In the genomic region with DNA sequence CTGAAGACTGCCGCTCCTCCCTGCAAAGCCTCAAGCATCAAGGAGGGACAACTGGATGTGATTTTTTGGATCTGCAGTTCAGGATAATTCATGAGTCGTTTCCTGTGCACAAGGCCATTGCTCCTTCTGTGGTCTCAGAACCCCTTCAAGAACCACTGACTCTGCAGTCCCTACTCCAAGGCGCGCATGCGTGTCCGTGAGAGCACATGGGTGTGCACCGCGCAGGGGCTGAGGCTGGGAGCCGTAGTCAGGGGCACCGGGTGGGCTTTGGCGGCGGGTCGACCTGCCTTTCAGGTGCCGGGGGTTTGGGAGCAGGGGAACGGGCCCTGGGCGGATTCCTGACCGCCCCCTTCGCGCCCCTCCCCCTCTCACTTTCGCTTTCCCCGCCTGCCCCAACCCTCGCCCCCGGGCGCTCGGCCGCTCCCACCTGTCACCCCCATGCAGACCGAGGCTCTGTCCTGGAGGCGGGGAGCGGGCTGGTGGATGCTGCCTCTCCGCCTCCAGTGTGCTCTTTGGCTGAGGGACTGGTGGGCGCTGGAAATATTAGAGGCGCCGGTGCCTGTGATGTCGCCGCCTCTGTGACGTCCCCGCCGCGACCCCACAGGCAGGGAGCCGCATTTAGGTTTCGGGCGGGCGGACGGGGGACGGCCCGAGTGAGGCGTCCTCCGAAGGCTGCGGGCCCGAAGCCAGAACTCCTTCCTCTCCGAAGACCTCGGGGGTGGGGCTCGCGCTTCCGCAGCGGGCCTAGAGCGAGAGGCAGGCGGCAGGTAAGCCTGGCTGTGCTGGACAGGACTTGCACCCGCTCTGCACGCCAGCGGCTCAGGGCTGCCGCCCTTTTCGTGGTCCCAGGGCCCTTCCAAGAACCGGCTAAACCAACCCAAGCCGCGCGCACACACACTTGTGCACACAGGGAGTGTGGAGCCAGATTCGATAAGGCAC, we compare ENCODE assay signal across 1 cellular context.
TF ChIP-seq lines count a peak whose summit lies in the region.

A gene with protein sequence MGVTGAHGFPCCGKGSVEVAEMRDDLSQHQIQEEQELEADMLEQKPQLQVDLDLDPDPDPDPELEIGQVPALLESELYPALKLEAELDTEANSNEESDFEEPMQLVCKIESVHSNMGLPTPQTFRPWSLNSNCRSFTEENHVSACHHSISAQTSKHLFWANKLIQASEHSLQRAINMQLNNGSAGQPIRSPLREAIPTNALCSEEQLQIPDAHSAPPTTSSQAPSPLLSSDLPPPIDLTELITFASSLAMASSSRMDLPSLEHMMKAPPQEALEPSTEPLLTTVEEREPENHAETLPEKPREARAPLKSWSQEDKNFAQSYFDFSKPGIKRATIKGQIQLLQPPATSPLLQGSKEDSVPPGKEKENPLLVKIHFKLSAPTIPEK (minus strand): TSS at position 518 of the 939 bp plus-strand sequence. CDS start 78 bp downstream, at position 440.

TF ChIP-seq in K562, 482 proteins besides CTCF, POLR2A, EP300 and RAD21 (continued from another document and continues in another):
- TF ChIP-seq, protein P1, sequence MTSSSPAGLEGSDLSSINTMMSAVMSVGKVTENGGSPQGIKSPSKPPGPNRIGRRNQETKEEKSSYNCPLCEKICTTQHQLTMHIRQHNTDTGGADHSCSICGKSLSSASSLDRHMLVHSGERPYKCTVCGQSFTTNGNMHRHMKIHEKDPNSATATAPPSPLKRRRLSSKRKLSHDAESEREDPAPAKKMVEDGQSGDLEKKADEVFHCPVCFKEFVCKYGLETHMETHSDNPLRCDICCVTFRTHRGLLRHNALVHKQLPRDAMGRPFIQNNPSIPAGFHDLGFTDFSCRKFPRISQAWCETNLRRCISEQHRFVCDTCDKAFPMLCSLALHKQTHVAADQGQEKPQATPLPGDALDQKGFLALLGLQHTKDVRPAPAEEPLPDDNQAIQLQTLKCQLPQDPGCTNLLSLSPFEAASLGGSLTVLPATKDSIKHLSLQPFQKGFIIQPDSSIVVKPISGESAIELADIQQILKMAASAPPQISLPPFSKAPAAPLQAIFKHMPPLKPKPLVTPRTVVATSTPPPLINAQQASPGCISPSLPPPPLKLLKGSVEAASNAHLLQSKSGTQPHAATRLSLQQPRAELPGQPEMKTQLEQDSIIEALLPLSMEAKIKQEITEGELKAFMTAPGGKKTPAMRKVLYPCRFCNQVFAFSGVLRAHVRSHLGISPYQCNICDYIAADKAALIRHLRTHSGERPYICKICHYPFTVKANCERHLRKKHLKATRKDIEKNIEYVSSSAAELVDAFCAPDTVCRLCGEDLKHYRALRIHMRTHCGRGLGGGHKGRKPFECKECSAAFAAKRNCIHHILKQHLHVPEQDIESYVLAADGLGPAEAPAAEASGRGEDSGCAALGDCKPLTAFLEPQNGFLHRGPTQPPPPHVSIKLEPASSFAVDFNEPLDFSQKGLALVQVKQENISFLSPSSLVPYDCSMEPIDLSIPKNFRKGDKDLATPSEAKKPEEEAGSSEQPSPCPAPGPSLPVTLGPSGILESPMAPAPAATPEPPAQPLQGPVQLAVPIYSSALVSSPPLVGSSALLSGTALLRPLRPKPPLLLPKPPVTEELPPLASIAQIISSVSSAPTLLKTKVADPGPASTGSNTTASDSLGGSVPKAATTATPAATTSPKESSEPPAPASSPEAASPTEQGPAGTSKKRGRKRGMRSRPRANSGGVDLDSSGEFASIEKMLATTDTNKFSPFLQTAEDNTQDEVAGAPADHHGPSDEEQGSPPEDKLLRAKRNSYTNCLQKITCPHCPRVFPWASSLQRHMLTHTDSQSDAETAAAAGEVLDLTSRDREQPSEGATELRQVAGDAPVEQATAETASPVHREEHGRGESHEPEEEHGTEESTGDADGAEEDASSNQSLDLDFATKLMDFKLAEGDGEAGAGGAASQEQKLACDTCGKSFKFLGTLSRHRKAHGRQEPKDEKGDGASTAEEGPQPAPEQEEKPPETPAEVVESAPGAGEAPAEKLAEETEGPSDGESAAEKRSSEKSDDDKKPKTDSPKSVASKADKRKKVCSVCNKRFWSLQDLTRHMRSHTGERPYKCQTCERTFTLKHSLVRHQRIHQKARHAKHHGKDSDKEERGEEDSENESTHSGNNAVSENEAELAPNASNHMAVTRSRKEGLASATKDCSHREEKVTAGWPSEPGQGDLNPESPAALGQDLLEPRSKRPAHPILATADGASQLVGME (CRISPR knock-in tag; IDR thresholded peaks at IDR 0.05) = no peak
- TF ChIP-seq ZNF23 (CRISPR knock-in tag; IDR thresholded peaks at IDR 0.05) (no peak), ZNF586 (CRISPR knock-in tag; conservative IDR thresholded peaks at IDR 0.05) (no peak), TSC22D4 (tag; IDR thresholded peaks at IDR 0.05) (no peak), NONO (IDR thresholded peaks at IDR 0.05; ENCODE audit: low read depth in 2 of 2, low read length in 1 of 2) (no peak), GTF2F1 (IDR thresholded peaks at IDR 0.05; ENCODE audit: low read depth, low read length) (no peak), PYGO2 (tag; IDR thresholded peaks at IDR 0.05) (no peak), POLR3A (IDR thresholded peaks at IDR 0.05; ENCODE audit: borderline replicate concordance, extremely low read depth, insufficient read depth, insufficient read length) (no peak), ZNF444 (CRISPR knock-in tag; IDR thresholded peaks at IDR 0.05) (no peak), ESRRA (IDR thresholded peaks at IDR 0.05; ENCODE audit: borderline replicate concordance, low read depth) (no peak), KDM4B (IDR thresholded peaks at IDR 0.05; ENCODE audit: borderline replicate concordance in 2 of 2, low read depth in 1 of 2) (no peak), ZNF436 (CRISPR knock-in tag; IDR thresholded peaks at IDR 0.05) (no peak), HMGN3 (IDR thresholded peaks at IDR 0.05; ENCODE audit: borderline replicate concordance, extremely low read depth, insufficient read length, low read depth, low read length) (peak; percentile 29), ETV6 (IDR thresholded peaks at IDR 0.05; ENCODE audit: borderline replicate concordance in 1 of 2, low read depth in 2 of 2, low read length in 1 of 2) (no peak), ETV6 (CRISPR knock-in tag; IDR thresholded peaks at IDR 0.05; ENCODE audit: borderline replicate concordance) (no peak), STAG1 (CRISPR knock-in tag; IDR thresholded peaks at IDR 0.05; ENCODE audit: borderline replicate concordance) (no peak), POLR3G (IDR thresholded peaks at IDR 0.05; ENCODE audit: extremely low read depth, insufficient read length, insufficient replicate concordance) (no peak), POLR2G (IDR thresholded peaks at IDR 0.05; ENCODE audit: low read depth, low read length) (peak; percentile 65), RB1 (IDR thresholded peaks at IDR 0.05; ENCODE audit: low read depth) (no peak), U2AF2 (optimal IDR thresholded peaks at IDR 0.05; ENCODE audit: low read depth, low read length) (no peak), KDM1A (IDR thresholded peaks at IDR 0.05) (no peak), BCL6 (CRISPR knock-in tag; IDR thresholded peaks at IDR 0.05) (no peak), EHMT2 (IDR thresholded peaks at IDR 0.05) (no peak), ZNF717 (CRISPR knock-in tag; IDR thresholded peaks at IDR 0.05) (no peak), NFATC3 (IDR thresholded peaks at IDR 0.05) (no peak), MBD2 (IDR thresholded peaks at IDR 0.05; ENCODE audit: borderline replicate concordance, low read depth) (no peak), HOXB6 (CRISPR knock-in tag; IDR thresholded peaks at IDR 0.05; ENCODE audit: borderline replicate concordance) (no peak), SIN3A (IDR thresholded peaks at IDR 0.05; ENCODE audit: borderline replicate concordance in 2 of 2, control insufficient read depth in 1 of 2, low read depth in 2 of 2, low read length in 2 of 2) (no peak)
- TF ChIP-seq, protein P2, sequence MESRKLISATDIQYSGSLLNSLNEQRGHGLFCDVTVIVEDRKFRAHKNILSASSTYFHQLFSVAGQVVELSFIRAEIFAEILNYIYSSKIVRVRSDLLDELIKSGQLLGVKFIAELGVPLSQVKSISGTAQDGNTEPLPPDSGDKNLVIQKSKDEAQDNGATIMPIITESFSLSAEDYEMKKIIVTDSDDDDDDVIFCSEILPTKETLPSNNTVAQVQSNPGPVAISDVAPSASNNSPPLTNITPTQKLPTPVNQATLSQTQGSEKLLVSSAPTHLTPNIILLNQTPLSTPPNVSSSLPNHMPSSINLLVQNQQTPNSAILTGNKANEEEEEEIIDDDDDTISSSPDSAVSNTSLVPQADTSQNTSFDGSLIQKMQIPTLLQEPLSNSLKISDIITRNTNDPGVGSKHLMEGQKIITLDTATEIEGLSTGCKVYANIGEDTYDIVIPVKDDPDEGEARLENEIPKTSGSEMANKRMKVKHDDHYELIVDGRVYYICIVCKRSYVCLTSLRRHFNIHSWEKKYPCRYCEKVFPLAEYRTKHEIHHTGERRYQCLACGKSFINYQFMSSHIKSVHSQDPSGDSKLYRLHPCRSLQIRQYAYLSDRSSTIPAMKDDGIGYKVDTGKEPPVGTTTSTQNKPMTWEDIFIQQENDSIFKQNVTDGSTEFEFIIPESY (CRISPR knock-in tag; IDR thresholded peaks at IDR 0.05) = peak; percentile 72
- TF ChIP-seq, protein P3, sequence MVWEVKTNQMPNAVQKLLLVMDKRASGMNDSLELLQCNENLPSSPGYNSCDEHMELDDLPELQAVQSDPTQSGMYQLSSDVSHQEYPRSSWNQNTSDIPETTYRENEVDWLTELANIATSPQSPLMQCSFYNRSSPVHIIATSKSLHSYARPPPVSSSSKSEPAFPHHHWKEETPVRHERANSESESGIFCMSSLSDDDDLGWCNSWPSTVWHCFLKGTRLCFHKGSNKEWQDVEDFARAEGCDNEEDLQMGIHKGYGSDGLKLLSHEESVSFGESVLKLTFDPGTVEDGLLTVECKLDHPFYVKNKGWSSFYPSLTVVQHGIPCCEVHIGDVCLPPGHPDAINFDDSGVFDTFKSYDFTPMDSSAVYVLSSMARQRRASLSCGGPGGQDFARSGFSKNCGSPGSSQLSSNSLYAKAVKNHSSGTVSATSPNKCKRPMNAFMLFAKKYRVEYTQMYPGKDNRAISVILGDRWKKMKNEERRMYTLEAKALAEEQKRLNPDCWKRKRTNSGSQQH (CRISPR knock-in tag; IDR thresholded peaks at IDR 0.05) = no peak
- TF ChIP-seq, protein P4, sequence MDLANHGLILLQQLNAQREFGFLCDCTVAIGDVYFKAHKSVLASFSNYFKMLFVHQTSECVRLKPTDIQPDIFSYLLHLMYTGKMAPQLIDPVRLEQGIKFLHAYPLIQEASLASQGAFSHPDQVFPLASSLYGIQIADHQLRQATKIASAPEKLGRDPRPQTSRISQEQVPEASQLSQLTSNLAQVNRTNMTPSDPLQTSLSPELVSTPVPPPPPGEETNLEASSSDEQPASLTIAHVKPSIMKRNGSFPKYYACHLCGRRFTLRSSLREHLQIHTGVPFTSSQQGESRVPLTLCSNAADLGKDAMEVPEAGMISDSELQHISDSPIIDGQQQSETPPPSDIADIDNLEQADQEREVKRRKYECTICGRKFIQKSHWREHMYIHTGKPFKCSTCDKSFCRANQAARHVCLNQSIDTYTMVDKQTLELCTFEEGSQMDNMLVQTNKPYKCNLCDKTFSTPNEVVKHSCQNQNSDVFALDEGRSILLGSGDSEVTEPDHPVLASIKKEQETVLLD (IDR thresholded peaks at IDR 0.05) = no peak
- TF ChIP-seq, protein P5, sequence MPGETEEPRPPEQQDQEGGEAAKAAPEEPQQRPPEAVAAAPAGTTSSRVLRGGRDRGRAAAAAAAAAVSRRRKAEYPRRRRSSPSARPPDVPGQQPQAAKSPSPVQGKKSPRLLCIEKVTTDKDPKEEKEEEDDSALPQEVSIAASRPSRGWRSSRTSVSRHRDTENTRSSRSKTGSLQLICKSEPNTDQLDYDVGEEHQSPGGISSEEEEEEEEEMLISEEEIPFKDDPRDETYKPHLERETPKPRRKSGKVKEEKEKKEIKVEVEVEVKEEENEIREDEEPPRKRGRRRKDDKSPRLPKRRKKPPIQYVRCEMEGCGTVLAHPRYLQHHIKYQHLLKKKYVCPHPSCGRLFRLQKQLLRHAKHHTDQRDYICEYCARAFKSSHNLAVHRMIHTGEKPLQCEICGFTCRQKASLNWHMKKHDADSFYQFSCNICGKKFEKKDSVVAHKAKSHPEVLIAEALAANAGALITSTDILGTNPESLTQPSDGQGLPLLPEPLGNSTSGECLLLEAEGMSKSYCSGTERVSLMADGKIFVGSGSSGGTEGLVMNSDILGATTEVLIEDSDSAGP (CRISPR knock-in tag; IDR thresholded peaks at IDR 0.05) = no peak
- TF ChIP-seq, protein P6, sequence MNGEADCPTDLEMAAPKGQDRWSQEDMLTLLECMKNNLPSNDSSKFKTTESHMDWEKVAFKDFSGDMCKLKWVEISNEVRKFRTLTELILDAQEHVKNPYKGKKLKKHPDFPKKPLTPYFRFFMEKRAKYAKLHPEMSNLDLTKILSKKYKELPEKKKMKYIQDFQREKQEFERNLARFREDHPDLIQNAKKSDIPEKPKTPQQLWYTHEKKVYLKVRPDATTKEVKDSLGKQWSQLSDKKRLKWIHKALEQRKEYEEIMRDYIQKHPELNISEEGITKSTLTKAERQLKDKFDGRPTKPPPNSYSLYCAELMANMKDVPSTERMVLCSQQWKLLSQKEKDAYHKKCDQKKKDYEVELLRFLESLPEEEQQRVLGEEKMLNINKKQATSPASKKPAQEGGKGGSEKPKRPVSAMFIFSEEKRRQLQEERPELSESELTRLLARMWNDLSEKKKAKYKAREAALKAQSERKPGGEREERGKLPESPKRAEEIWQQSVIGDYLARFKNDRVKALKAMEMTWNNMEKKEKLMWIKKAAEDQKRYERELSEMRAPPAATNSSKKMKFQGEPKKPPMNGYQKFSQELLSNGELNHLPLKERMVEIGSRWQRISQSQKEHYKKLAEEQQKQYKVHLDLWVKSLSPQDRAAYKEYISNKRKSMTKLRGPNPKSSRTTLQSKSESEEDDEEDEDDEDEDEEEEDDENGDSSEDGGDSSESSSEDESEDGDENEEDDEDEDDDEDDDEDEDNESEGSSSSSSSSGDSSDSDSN (IDR thresholded peaks at IDR 0.05; ENCODE audit: borderline replicate concordance in 1 of 2, low read depth in 2 of 2, low read length in 2 of 2) = no peak
- TF ChIP-seq, protein P7, sequence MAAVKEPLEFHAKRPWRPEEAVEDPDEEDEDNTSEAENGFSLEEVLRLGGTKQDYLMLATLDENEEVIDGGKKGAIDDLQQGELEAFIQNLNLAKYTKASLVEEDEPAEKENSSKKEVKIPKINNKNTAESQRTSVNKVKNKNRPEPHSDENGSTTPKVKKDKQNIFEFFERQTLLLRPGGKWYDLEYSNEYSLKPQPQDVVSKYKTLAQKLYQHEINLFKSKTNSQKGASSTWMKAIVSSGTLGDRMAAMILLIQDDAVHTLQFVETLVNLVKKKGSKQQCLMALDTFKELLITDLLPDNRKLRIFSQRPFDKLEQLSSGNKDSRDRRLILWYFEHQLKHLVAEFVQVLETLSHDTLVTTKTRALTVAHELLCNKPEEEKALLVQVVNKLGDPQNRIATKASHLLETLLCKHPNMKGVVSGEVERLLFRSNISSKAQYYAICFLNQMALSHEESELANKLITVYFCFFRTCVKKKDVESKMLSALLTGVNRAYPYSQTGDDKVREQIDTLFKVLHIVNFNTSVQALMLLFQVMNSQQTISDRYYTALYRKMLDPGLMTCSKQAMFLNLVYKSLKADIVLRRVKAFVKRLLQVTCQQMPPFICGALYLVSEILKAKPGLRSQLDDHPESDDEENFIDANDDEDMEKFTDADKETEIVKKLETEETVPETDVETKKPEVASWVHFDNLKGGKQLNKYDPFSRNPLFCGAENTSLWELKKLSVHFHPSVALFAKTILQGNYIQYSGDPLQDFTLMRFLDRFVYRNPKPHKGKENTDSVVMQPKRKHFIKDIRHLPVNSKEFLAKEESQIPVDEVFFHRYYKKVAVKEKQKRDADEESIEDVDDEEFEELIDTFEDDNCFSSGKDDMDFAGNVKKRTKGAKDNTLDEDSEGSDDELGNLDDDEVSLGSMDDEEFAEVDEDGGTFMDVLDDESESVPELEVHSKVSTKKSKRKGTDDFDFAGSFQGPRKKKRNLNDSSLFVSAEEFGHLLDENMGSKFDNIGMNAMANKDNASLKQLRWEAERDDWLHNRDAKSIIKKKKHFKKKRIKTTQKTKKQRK (IDR thresholded peaks at IDR 0.05; ENCODE audit: borderline replicate concordance, low read depth, low read length) = no peak
